Comparison of ENCODE assay signal across 9 cellular contexts in genomic region chr19:19259741-19260140, GRCh38. TPM values are rescaled to one million over a fixed set of nuclear protein-coding genes. Genes with fewer than 3 reads are reported as not detected.
DNase-seq lines count a peak whose midpoint lies in the region; ATAC-seq and TF ChIP-seq lines count a peak whose summit lies in the region.
"Had no signal": no experiment of that assay in that cellular context is flagged by ENCODE, and none has a peak within 500 bp of the region (broad histone marks: within the 10 kb centered on the region; RNA-seq: fewer than 3 reads in every experiment).

No MANE protein-coding gene starts in this region.

- ATAC-seq in mucosa of descending colon (peak; percentile 68), HG03469 (IDR thresholded peaks at IDR 0.05; ENCODE audit: unreplicated experiment) (no peak), HG03175 (IDR thresholded peaks at IDR 0.05; ENCODE audit: unreplicated experiment) (no peak), HG03521 (IDR thresholded peaks at IDR 0.05; ENCODE audit: unreplicated experiment) (no peak)

- intact Hi-C loops in mucosa of descending colon (cut with DNase I, micrococcal nuclease) = no loop called here

- DNase-seq in GM19240 (ENCODE audit: insufficient read length, low spot score) (peak; percentile 46), NB4 (ENCODE audit: low read depth) (peak; percentile 78), amniotic epithelial cell (ENCODE audit: low read depth) (peak; percentile 38), mucosa of descending colon (no peak), mucosa of gallbladder (ENCODE audit: low spot score) (no peak)

- no peaks in the 10 kb centered on the region for H3K9me3 ChIP-seq in mucosa of descending colon

- TF ChIP-seq CTCF in NB4 (IDR thresholded peaks at IDR 0.05; ENCODE audit: low read depth, low read length) (no peak), mucosa of descending colon (IDR thresholded peaks at IDR 0.05) (no peak)

- TF ChIP-seq POLR2A in NB4 (IDR thresholded peaks at IDR 0.05; ENCODE audit: extremely low read depth, insufficient read length) = no peak

- no peak overlapping the region for H3K4me3 ChIP-seq in NB4 (ENCODE audit: low read depth, low read length)
- H3K4me3 ChIP-seq in mucosa of descending colon = no peak overlapping the region

- no peaks in the 10 kb centered on the region for H3K36me3 ChIP-seq in mucosa of descending colon (ENCODE audit: low read depth)

- no peaks in the 10 kb centered on the region for H3K4me1 ChIP-seq in mucosa of descending colon (ENCODE audit: low read depth)

RNA-seq across cellular contexts. Expression of gene TM6SF2, which starts 13.4 kb away (rescaled TPM):
- total RNA-seq in mucosa of descending colon (1 to 10 TPM; 4.5 to 9.6 (median 6.4) TPM), mucosa of gallbladder (1.8 TPM)
- total RNA-seq: T-helper 2 cell treated with Interferon-gamma antibody and Interleukin-4, amounts not matched to agents 100 ng/mL and 5 ng/mL, for 36 hours had no signal

RNA-seq across cellular contexts. Expression of gene NCAN, which starts 48.0 kb away (rescaled TPM):
- total RNA-seq in mucosa of descending colon = under 1 TPM in 1 of 3 donors, not detected in 2; 0.25 TPM
- total RNA-seq in mucosa of gallbladder = not detected
- total RNA-seq: T-helper 2 cell treated with Interferon-gamma antibody and Interleukin-4, amounts not matched to agents 100 ng/mL and 5 ng/mL, for 36 hours had no signal

RNA-seq across cellular contexts. Expression of gene NR2C2AP, which starts 56.5 kb away (rescaled TPM):
- total RNA-seq in mucosa of descending colon = 10 to 100 TPM; 12.5 to 14.6 (median 13.4) TPM
- 12.9 TPM for total RNA-seq in mucosa of gallbladder

Comparison
In these comparisons a context has a peak if more than half of its experiments do, and no peak if none do; other contexts are left out.
1. DNase-seq: peak in GM19240 (single experiment), NB4 (single experiment) and amniotic epithelial cell (single experiment); none in mucosa of descending colon (0 of 3) and mucosa of gallbladder (single experiment).